ENCODE assay signal across 17 cellular contexts in the genomic region with DNA sequence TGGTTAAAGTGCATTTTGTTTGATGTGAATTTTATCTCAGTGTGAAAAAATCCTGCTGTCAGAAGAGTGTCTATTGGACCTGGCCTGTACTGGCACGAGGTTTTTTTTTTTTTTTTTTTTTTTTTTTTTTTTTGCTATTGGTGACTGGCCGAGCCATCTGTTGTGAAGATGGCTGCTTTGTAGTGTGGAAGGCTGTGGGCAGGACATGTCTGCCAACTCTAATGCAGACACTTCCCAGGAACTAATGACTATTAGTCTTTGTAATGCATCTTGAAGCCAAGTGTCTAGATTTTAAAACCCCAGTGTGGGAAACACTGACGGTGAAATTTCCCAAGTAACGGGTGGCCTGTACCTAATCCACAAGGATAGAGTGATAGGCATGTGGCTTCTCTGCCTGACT. TPM values are rescaled to one million over a fixed set of nuclear protein-coding genes. Genes with fewer than 3 reads are reported as not detected.
DNase-seq lines count a peak whose midpoint lies in the region; ATAC-seq and TF ChIP-seq lines count a peak whose summit lies in the region.
"Had no signal": no experiment of that assay in that cellular context is flagged by ENCODE, and none has a peak within 500 bp of the region (broad histone marks: within the 10 kb centered on the region; RNA-seq: fewer than 3 reads in every experiment).

No MANE protein-coding gene starts in this region.

- ATAC-seq in CD8-positive, alpha-beta T cell: no peak
- ATAC-seq in T-helper 17 cell: no peak
- ATAC-seq in GM18867 (IDR thresholded peaks at IDR 0.05; ENCODE audit: unreplicated experiment): no peak
- ATAC-seq: gastroesophageal sphincter, sciatic nerve had no signal

- no peak overlapping the region for H3K4me3 Mint-ChIP-seq in CD8-positive, alpha-beta T cell
- H3K4me3 Mint-ChIP-seq in T-helper 17 cell (no peak overlapping the region), glutamatergic neuron (ENCODE audit: unreplicated experiment) (no peak overlapping the region)
- H3K4me3 Mint-ChIP-seq in activated CD4-positive, alpha-beta T cell treated with anti-CD3 and anti-CD28 coated beads, Interleukin-2, amount 10 ng/mL, durations not matched to agents 24 days and 14 days: no peak overlapping the region
- H3K4me3 Mint-ChIP-seq: activated T-cell treated with anti-CD3 and anti-CD28 coated beads, Interleukin-2, amount 50 U/mL, for 72 hours; T-helper 2 cell treated with Interferon-gamma antibody and Interleukin-4, amounts not matched to agents 5 μg/mL and 100 μg/mL, for 36 hours had no signal

- intact Hi-C loops in CD8-positive, alpha-beta T cell (cut with DNase I, micrococcal nuclease): loop anchor here (1.0 to 5.0 kb wide), 5 partner anchors 29 to 157 kb away; a partner anchor contains a TSS
- intact Hi-C loops in activated CD4-positive, alpha-beta T cell treated with anti-CD3 and anti-CD28 coated beads, Interleukin-2, amount 10 ng/mL, durations not matched to agents 24 days and 14 days (cut with micrococcal nuclease): loop anchor here (1.0 to 10.0 kb wide), 4 partner anchors 21 to 637 kb away; no protein-coding TSS in a partner anchor

- peak overlapping the region; percentile 28 for H3K27ac Mint-ChIP-seq in CD8-positive, alpha-beta T cell
- H3K27ac Mint-ChIP-seq in T-helper 17 cell (peak overlapping the region; percentile 85), glutamatergic neuron (ENCODE audit: unreplicated experiment) (peak overlapping the region; percentile 44)
- H3K27ac Mint-ChIP-seq in activated CD4-positive, alpha-beta T cell treated with anti-CD3 and anti-CD28 coated beads, Interleukin-2, amount 10 ng/mL, durations not matched to agents 24 days and 14 days: no peak overlapping the region
- H3K27ac Mint-ChIP-seq: activated T-cell treated with anti-CD3 and anti-CD28 coated beads, Interleukin-2, amount 50 U/mL, for 72 hours had no signal

- POLR2A ChIA-PET in CD8-positive, alpha-beta T cell (lab: Charles Lee): interaction anchor here (0.6 to 2.0 kb wide), 5 partner anchors 29 to 156 kb away, joined by 3 to 10 read pairs (median 3); a partner anchor contains a TSS

- H3K36me3 Mint-ChIP-seq in CD8-positive, alpha-beta T cell: peaks cover 8% of the 10 kb centered on the region
- H3K36me3 Mint-ChIP-seq in T-helper 17 cell (ENCODE audit: low read depth) (no peaks in the 10 kb centered on the region), glutamatergic neuron (ENCODE audit: unreplicated experiment) (peaks cover 7% of the 10 kb centered on the region)
- H3K36me3 Mint-ChIP-seq in activated CD4-positive, alpha-beta T cell treated with anti-CD3 and anti-CD28 coated beads, Interleukin-2, amount 10 ng/mL, durations not matched to agents 24 days and 14 days (ENCODE audit: low read depth): peaks cover 20% of the 10 kb centered on the region

- H3K27me3 Mint-ChIP-seq in CD8-positive, alpha-beta T cell (ENCODE audit: low read depth): no peaks in the 10 kb centered on the region
- H3K27me3 Mint-ChIP-seq in T-helper 17 cell (no peaks in the 10 kb centered on the region), glutamatergic neuron (ENCODE audit: unreplicated experiment) (peaks cover 11% of the 10 kb centered on the region)
- no peaks in the 10 kb centered on the region for H3K27me3 Mint-ChIP-seq in activated CD4-positive, alpha-beta T cell treated with anti-CD3 and anti-CD28 coated beads, Interleukin-2, amount 10 ng/mL, durations not matched to agents 24 days and 14 days
- H3K27me3 Mint-ChIP-seq: activated naive CD8-positive, alpha-beta T cell treated with anti-CD3 and anti-CD28 coated beads, Interleukin-2, amount 10 ng/mL, durations not matched to agents 7 days and 5 days had no signal

- H3K4me1 ChIP-seq in CD8-positive, alpha-beta T cell (ENCODE audit: insufficient read depth, low read length): peaks cover 49% of the 10 kb centered on the region
- H3K4me1 ChIP-seq: gastroesophageal sphincter had no signal

- H3K9me3 ChIP-seq in CD8-positive, alpha-beta T cell (ENCODE audit: low read length): no peaks in the 10 kb centered on the region
- H3K9me3 ChIP-seq in T-helper 17 cell (ENCODE audit: control insufficient read depth, low read length, poor library complexity, severe bottlenecking): no peaks in the 10 kb centered on the region
- H3K9me3 ChIP-seq: gastroesophageal sphincter, neutrophil, thoracic aorta had no signal

- DNase-seq in AG20443 (ENCODE audit: low spot score): peak; percentile 72
- DNase-seq in CD8-positive, alpha-beta T cell: no peak
- no peak for DNase-seq in T-helper 17 cell
- DNase-seq in glutamatergic neuron: no peak
- DNase-seq in epidermal melanocyte (ENCODE audit: insufficient read length, low spot score): no peak
- no peak for DNase-seq in HuH-7.5 (ENCODE audit: low spot score)
- DNase-seq in activated CD4-positive, alpha-beta T cell treated with anti-CD3 and anti-CD28 coated beads, Interleukin-2, amount 10 ng/mL, durations not matched to agents 24 days and 14 days: no peak
- DNase-seq: mammary epithelial cell, NCI-H226 had no signal

- no peaks in the 10 kb centered on the region for H3K36me3 ChIP-seq in CD8-positive, alpha-beta T cell (ENCODE audit: insufficient read depth, low read length)
- H3K36me3 ChIP-seq: thoracic aorta had no signal

- H3K4me1 Mint-ChIP-seq in CD8-positive, alpha-beta T cell (ENCODE audit: low read depth): peaks cover 58% of the 10 kb centered on the region
- H3K4me1 Mint-ChIP-seq in T-helper 17 cell: peaks cover 37% of the 10 kb centered on the region
- peaks cover 27% of the 10 kb centered on the region for H3K4me1 Mint-ChIP-seq in glutamatergic neuron (ENCODE audit: low read depth, unreplicated experiment)
- peaks cover 43% of the 10 kb centered on the region for H3K4me1 Mint-ChIP-seq in activated CD4-positive, alpha-beta T cell treated with anti-CD3 and anti-CD28 coated beads, Interleukin-2, amount 10 ng/mL, durations not matched to agents 24 days and 14 days

- H3K4me3 ChIP-seq in CD8-positive, alpha-beta T cell (ENCODE audit: low read depth, low read length): no peak overlapping the region
- H3K4me3 ChIP-seq: gastroesophageal sphincter, thoracic aorta had no signal

- no peak overlapping the region for H3K27ac ChIP-seq in CD8-positive, alpha-beta T cell (ENCODE audit: low read depth, low read length)
- H3K27ac ChIP-seq: gastroesophageal sphincter, neutrophil, thoracic aorta had no signal

- CTCF ChIA-PET in CD8-positive, alpha-beta T cell (lab: Charles Lee): interaction anchor here (0.6 to 10.0 kb wide), 17 partner anchors 8 to 157 kb away, joined by 3 to 181 read pairs (median 6); a partner anchor contains a TSS

- TF ChIP-seq CTCF in CD8-positive, alpha-beta T cell (IDR thresholded peaks at IDR 0.05): no peak
- TF ChIP-seq CTCF in glutamatergic neuron (IDR thresholded peaks at IDR 0.05; ENCODE audit: partially characterized antibody, unreplicated experiment): no peak

- H3K9me3 Mint-ChIP-seq in CD8-positive, alpha-beta T cell: no peaks in the 10 kb centered on the region
- peaks cover 3% of the 10 kb centered on the region for H3K9me3 Mint-ChIP-seq in glutamatergic neuron (ENCODE audit: unreplicated experiment)
- peaks cover 5% of the 10 kb centered on the region for H3K9me3 Mint-ChIP-seq in activated CD4-positive, alpha-beta T cell treated with anti-CD3 and anti-CD28 coated beads, Interleukin-2, amount 10 ng/mL, durations not matched to agents 24 days and 14 days
- H3K9me3 Mint-ChIP-seq: activated naive CD8-positive, alpha-beta T cell treated with anti-CD3 and anti-CD28 coated beads, Interleukin-2, amount 10 ng/mL, durations not matched to agents 7 days and 5 days; activated T-cell treated with anti-CD3 and anti-CD28 coated beads, Interleukin-2, amount 50 U/mL, for 72 hours; T-helper 2 cell treated with Interferon-gamma antibody and Interleukin-4, amounts not matched to agents 5 μg/mL and 100 μg/mL, for 36 hours had no signal

- H3K27me3 ChIP-seq in CD8-positive, alpha-beta T cell (ENCODE audit: insufficient read depth, low read length): no peaks in the 10 kb centered on the region
- H3K27me3 ChIP-seq: gastroesophageal sphincter, neutrophil had no signal

RNA-seq across cellular contexts. Expression of a gene that starts 34.3 kb away (rescaled TPM):
- 100 to 1,000 TPM; 487 to 512 TPM for total RNA-seq in CD8-positive, alpha-beta T cell
- total RNA-seq in T-helper 17 cell (100 to 1,000 TPM; 406 to 439 TPM), glutamatergic neuron (ENCODE audit: unreplicated experiment) (1.3 TPM)
- 240 and 242 TPM in 2 replicates for total RNA-seq in activated CD4-positive, alpha-beta T cell treated with anti-CD3 and anti-CD28 coated beads, Interleukin-2, amount 10 ng/mL, durations not matched to agents 24 days and 14 days

Comparison
In these comparisons a context has a peak if more than half of its experiments do, and no peak if none do; other contexts are left out.
1. RNA of a gene that starts 34.3 kb away (total RNA-seq): 487 to 512 TPM in CD8-positive, alpha-beta T cell, 406 to 439 TPM in T-helper 17 cell and 240 to 242 TPM in activated CD4-positive, alpha-beta T cell treated with anti-CD3 and anti-CD28 coated beads, Interleukin-2, amount 10 ng/mL, durations not matched to agents 24 days and 14 days; 1.3 TPM in glutamatergic neuron (single experiment); every median in the first group is over 100 times any median in the second.